33 cellular contexts compared by ENCODE assay signal in genomic region chr7:524800-525199, GRCh38.
"Had no signal": no experiment of that assay in that cellular context is flagged by ENCODE, and none has a peak within 500 bp of the region (broad histone marks: within the 10 kb centered on the region; RNA-seq: fewer than 3 reads in every experiment).

No MANE protein-coding gene starts in this region.

- H3K4me3 ChIP-seq: adrenal gland, breast epithelium, cardiac muscle cell, colonic mucosa, esophagus squamous epithelium, gastroesophageal sphincter, heart right ventricle had no signal

- H3K9me3 ChIP-seq: adrenal gland, breast epithelium, colonic mucosa, esophagus squamous epithelium had no signal

- H3K4me1 Mint-ChIP-seq: activated CD4-positive, alpha-beta memory T cell treated with anti-CD3 and anti-CD28 coated beads, Interleukin-2, amount 10 ng/mL, durations not matched to agents 7 days and 5 days had no signal

- H3K4me3 Mint-ChIP-seq: activated CD4-positive, alpha-beta memory T cell treated with anti-CD3 and anti-CD28 coated beads, Interleukin-2, amount 10 ng/mL, durations not matched to agents 7 days and 5 days; activated CD4-positive, alpha-beta T cell treated with anti-CD3 and anti-CD28 coated beads, Interleukin-2, amount 10 ng/mL, durations not matched to agents 7 days and 5 days; activated naive CD4-positive, alpha-beta T cell treated with anti-CD3 and anti-CD28 coated beads, Interleukin-2, amount 10 ng/mL, durations not matched to agents 7 days and 5 days; activated naive CD8-positive, alpha-beta T cell treated with anti-CD3 and anti-CD28 coated beads for 36 hours; activated T-cell treated with anti-CD3 and anti-CD28 coated beads, Interleukin-2, amount 50 U/mL, for 24 hours; activated T-cell treated with anti-CD3 and anti-CD28 coated beads, Interleukin-2, amount 50 U/mL, for 72 hours; T-helper 17 cell had no signal

- H3K27ac ChIP-seq: adrenal gland, breast epithelium, cardiac muscle cell, colonic mucosa, epithelial cell of prostate, esophagus squamous epithelium, gastroesophageal sphincter had no signal

- H3K9me3 Mint-ChIP-seq: activated CD4-positive, alpha-beta memory T cell treated with anti-CD3 and anti-CD28 coated beads, Interleukin-2, amount 10 ng/mL, durations not matched to agents 7 days and 5 days; activated CD4-positive, alpha-beta T cell treated with anti-CD3 and anti-CD28 coated beads, Interleukin-2, amount 10 ng/mL, durations not matched to agents 7 days and 5 days; activated naive CD4-positive, alpha-beta T cell treated with anti-CD3 and anti-CD28 coated beads, Interleukin-2, amount 10 ng/mL, durations not matched to agents 7 days and 5 days; activated naive CD8-positive, alpha-beta T cell treated with anti-CD3 and anti-CD28 coated beads for 36 hours; activated naive CD8-positive, alpha-beta T cell treated with anti-CD3 and anti-CD28 coated beads, Interleukin-2, amount 50 U/mL, for 24 hours; activated T-cell treated with anti-CD3 and anti-CD28 coated beads, Interleukin-2, amount 50 U/mL, for 24 hours; activated T-cell treated with anti-CD3 and anti-CD28 coated beads, Interleukin-2, amount 50 U/mL, for 72 hours had no signal

- DNase-seq: activated CD4-positive, alpha-beta memory T cell treated with anti-CD3 and anti-CD28 coated beads, Interleukin-2, amount 10 ng/mL, durations not matched to agents 7 days and 5 days; activated CD4-positive, alpha-beta T cell treated with anti-CD3 and anti-CD28 coated beads for 1 hour; activated CD4-positive, alpha-beta T cell treated with anti-CD3 and anti-CD28 coated beads for 4 hours; activated CD4-positive, alpha-beta T cell treated with anti-CD3 and anti-CD28 coated beads, Interleukin-2, amount 10 ng/mL, durations not matched to agents 7 days and 5 days; activated CD4-positive, alpha-beta T cell treated with anti-CD3 and anti-CD28 coated beads, Interleukin-2, amount 50 U/mL, for 4 hours; activated CD8-positive, alpha-beta memory T cell treated with anti-CD3 and anti-CD28 coated beads, Interleukin-2, amount 50 U/mL, for 48 hours; activated gamma-delta T cell; activated naive CD4-positive, alpha-beta T cell; activated naive CD4-positive, alpha-beta T cell treated with anti-CD3 and anti-CD28 coated beads, Interleukin-2, amount 10 ng/mL, durations not matched to agents 7 days and 5 days; activated naive CD8-positive, alpha-beta T cell treated with anti-CD3 and anti-CD28 coated beads for 36 hours; activated naive CD8-positive, alpha-beta T cell treated with anti-CD3 and anti-CD28 coated beads, Interleukin-2, amount 50 U/mL, for 24 hours; activated T-cell treated with anti-CD3 and anti-CD28 coated beads for 4 hours; activated T-cell treated with anti-CD3 and anti-CD28 coated beads, Interleukin-2, amount 50 U/mL, for 24 hours; activated T-cell treated with anti-CD3 and anti-CD28 coated beads, Interleukin-2, amount 50 U/mL, for 72 hours; adrenal gland; amygdala; aorta; central memory CD4-positive, alpha-beta T cell; cerebellar nuclear complex; colonic mucosa; effector CD8-positive, alpha-beta T cell; esophagus squamous epithelium; foreskin melanocyte; T-helper 1 cell; T-helper 17 cell had no signal

- H3K27ac Mint-ChIP-seq: activated CD4-positive, alpha-beta memory T cell treated with anti-CD3 and anti-CD28 coated beads, Interleukin-2, amount 10 ng/mL, durations not matched to agents 7 days and 5 days; activated CD4-positive, alpha-beta T cell treated with anti-CD3 and anti-CD28 coated beads, Interleukin-2, amount 10 ng/mL, durations not matched to agents 7 days and 5 days; activated naive CD4-positive, alpha-beta T cell treated with anti-CD3 and anti-CD28 coated beads, Interleukin-2, amount 10 ng/mL, durations not matched to agents 7 days and 5 days; activated naive CD8-positive, alpha-beta T cell treated with anti-CD3 and anti-CD28 coated beads for 36 hours; activated naive CD8-positive, alpha-beta T cell treated with anti-CD3 and anti-CD28 coated beads, Interleukin-2, amount 50 U/mL, for 24 hours; activated T-cell treated with anti-CD3 and anti-CD28 coated beads, Interleukin-2, amount 50 U/mL, for 24 hours; activated T-cell treated with anti-CD3 and anti-CD28 coated beads, Interleukin-2, amount 50 U/mL, for 72 hours; brain; T-helper 17 cell had no signal

- ATAC-seq: activated naive CD8-positive, alpha-beta T cell treated with anti-CD3 and anti-CD28 coated beads, Interleukin-2, amount 50 U/mL, for 24 hours; activated T-cell treated with anti-CD3 and anti-CD28 coated beads, Interleukin-2, amount 50 U/mL, for 72 hours; gastroesophageal sphincter; heart right ventricle; T-helper 17 cell had no signal

- H3K36me3 Mint-ChIP-seq: activated naive CD4-positive, alpha-beta T cell treated with anti-CD3 and anti-CD28 coated beads, Interleukin-2, amount 10 ng/mL, durations not matched to agents 7 days and 5 days; activated naive CD8-positive, alpha-beta T cell treated with anti-CD3 and anti-CD28 coated beads for 36 hours; brain had no signal

- H3K36me3 ChIP-seq: adrenal gland, breast epithelium, cardiac muscle cell, colonic mucosa, esophagus squamous epithelium, gastroesophageal sphincter, heart right ventricle had no signal

- FAIRE-seq: endometrium, endothelial cell of umbilical vein had no signal
